Comparison of ENCODE assay signal across 1 cellular context in the genomic region with DNA sequence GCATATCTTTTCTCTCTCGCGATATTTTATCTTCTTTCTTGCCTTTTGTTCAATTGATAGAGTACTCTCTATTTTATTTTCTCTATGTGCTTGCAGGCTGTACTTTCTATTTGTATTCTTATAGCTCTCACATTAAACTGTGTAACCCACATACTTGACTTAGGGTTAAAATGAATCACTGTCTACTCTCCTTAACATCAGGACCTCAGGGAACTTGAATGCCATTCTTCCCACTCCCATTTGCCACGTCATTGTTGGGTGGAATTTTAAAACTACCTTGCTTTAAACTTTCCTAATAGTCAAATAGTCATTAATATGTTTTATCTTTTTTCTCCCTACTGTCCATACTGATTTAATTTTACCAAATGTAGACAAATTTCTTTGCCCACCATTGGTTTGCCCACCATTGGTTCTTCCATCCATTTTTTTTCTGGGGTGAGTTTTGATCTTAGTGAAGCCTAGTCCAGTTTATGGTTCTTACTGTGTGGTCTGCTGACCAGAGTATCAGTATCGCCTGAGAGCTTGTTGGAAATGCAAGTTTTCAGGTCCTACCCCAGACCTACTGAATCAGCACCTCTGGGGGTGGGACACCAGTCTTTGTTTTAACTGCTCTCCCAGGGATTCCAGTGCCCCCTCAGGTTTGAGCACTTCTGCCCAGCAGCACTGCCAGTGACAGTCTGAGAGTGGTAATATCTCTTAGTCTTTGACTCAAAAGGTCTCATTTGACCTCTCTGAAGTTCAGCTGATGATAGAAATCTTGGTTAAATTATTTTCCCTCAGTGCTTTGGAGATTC.
TF ChIP-seq lines count a peak whose summit lies in the region.

No MANE protein-coding gene starts in this region.

TF ChIP-seq in HepG2, 621 proteins besides CTCF, POLR2A, EP300 and RAD21 (continued from another document):
- TF ChIP-seq, protein P1, sequence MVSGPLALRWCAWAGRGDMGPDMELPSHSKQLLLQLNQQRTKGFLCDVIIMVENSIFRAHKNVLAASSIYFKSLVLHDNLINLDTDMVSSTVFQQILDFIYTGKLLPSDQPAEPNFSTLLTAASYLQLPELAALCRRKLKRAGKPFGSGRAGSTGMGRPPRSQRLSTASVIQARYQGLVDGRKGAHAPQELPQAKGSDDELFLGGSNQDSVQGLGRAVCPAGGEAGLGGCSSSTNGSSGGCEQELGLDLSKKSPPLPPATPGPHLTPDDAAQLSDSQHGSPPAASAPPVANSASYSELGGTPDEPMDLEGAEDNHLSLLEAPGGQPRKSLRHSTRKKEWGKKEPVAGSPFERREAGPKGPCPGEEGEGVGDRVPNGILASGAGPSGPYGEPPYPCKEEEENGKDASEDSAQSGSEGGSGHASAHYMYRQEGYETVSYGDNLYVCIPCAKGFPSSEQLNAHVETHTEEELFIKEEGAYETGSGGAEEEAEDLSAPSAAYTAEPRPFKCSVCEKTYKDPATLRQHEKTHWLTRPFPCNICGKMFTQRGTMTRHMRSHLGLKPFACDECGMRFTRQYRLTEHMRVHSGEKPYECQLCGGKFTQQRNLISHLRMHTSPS (CRISPR knock-in tag; IDR thresholded peaks at IDR 0.05; ENCODE audit: low read depth): no peak
- TF ChIP-seq CENPBD1 (CRISPR knock-in tag; IDR thresholded peaks at IDR 0.05; ENCODE audit: borderline replicate concordance, low read depth) (no peak), ZNF468 (CRISPR knock-in tag; IDR thresholded peaks at IDR 0.05) (no peak), RELA (CRISPR knock-in tag; IDR thresholded peaks at IDR 0.05) (no peak), ZBTB7A (CRISPR knock-in tag; IDR thresholded peaks at IDR 0.05) (no peak), NR2F1 (CRISPR knock-in tag; IDR thresholded peaks at IDR 0.05) (no peak)
